8 cellular contexts compared by ENCODE assay signal in the genomic region with DNA sequence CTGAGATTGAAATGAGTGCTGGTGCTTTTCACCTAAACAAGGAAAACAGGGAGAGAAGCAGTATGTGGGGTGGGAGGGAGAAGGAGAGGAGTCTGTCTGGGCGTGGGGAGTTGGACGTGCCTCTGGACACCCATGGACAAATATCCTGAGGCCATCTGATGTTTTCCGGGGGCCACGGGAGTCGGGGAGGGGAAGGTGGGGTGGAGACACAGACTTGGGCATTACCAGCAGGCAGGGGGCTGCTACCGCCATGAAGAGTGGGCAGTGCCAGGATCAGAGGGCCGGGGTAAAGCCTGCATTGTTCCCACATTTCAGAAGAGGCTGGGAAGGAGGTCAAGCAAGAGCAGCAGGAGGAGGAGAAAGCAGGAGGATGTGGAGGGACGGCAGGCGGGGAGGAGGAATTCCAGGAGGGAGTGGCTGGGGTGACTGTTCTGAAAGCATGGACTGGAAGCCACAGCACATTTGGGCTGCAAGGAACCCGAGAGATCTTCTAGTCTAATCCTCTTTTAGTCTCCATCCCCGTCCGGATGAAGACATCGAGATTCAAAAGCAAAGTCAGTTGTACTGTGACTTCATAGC.
DNase-seq lines count a peak whose midpoint lies in the region; ATAC-seq, FAIRE-seq and TF ChIP-seq lines count a peak whose summit lies in the region.
"Not testable (repeated sequence)": the region's sequence is repeated elsewhere in the genome, so short reads cannot be mapped to it uniquely, and the experiment has no call there.

No MANE protein-coding gene starts in this region.

- peak overlapping the region; percentile 42; the same call in 1 of the 2 replicates for H3K4me3 Mint-ChIP-seq in HFFc6
- H3K4me3 Mint-ChIP-seq in nephron, result not testable (repeated sequence)

- WGBS in thyroid gland, 2 donors, result 80 to 83% methylated on average over 13 of the region's 13 CpGs

- not testable (repeated sequence) for H3K27ac ChIP-seq in RWPE2 (ENCODE audit: poor library complexity, severe bottlenecking)
- H3K27ac ChIP-seq in right atrium auricular region, result peak overlapping the region; percentile 64 to 67
- H3K27ac ChIP-seq in thyroid gland, result peak overlapping the region; percentile 17 to 58 (median 30)

- H3K27me3 Mint-ChIP-seq in HFFc6 (ENCODE audit: insufficient read depth); nephron (ENCODE audit: low read depth): not testable (repeated sequence)

- not testable (repeated sequence) for H3K36me3 Mint-ChIP-seq in HFFc6 (ENCODE audit: low read depth); nephron (ENCODE audit: low read depth)

- H3K4me1 ChIP-seq in RWPE2 (ENCODE audit: insufficient read depth, poor library complexity, severe bottlenecking), result not testable (repeated sequence)
- peaks cover 0 to 21% of the 10 kb centered on the region in 2 donors for H3K4me1 ChIP-seq in right atrium auricular region
- peaks cover 0 to 11% of the 10 kb centered on the region in 2 donors for H3K4me1 ChIP-seq in thyroid gland

- peak; percentile 64 for DNase-seq in AG10803 (ENCODE audit: low read depth)
- DNase-seq in HFFc6, result peak; percentile 17
- not testable (repeated sequence) for DNase-seq in RWPE2 (ENCODE audit: low spot score); bronchial epithelial cell (ENCODE audit: low read depth); thyroid gland
- DNase-seq in fibroblast of pulmonary artery (ENCODE audit: low read depth), result peak; percentile 46
- DNase-seq in right atrium auricular region (ENCODE audit: low spot score), result peak; percentile 66

- not testable (repeated sequence) for TF ChIP-seq POLR2A in thyroid gland (IDR thresholded peaks at IDR 0.05)

- not testable (repeated sequence) for H3K36me3 ChIP-seq in RWPE2 (ENCODE audit: low read depth); bronchial epithelial cell (ENCODE audit: control insufficient read depth, insufficient read depth, low read length); right atrium auricular region; thyroid gland

- H3K4me3 ChIP-seq in AG10803 (ENCODE audit: low read length); RWPE2 (ENCODE audit: severe bottlenecking); bronchial epithelial cell (ENCODE audit: low read depth, low read length); fibroblast of pulmonary artery (replicated peaks; ENCODE audit: low read depth, low read length); thyroid gland (replicated peaks in 1 of 3): not testable (repeated sequence)
- peak overlapping the region in 1 of 2 donors; percentile 22 for H3K4me3 ChIP-seq in right atrium auricular region

- not testable (repeated sequence) for TF ChIP-seq CTCF in AG10803 (conservative IDR thresholded peaks at IDR 0.05; ENCODE audit: low read length); HFFc6 (IDR thresholded peaks at IDR 0.05); RWPE2 (IDR thresholded peaks at IDR 0.05; ENCODE audit: poor library complexity, severe bottlenecking); bronchial epithelial cell (IDR thresholded peaks at IDR 0.05; ENCODE audit: insufficient read depth, low read length, severe bottlenecking); fibroblast of pulmonary artery (IDR thresholded peaks at IDR 0.05; ENCODE audit: low read length, missing control alignments); right atrium auricular region (IDR thresholded peaks at IDR 0.05); nephron (IDR thresholded peaks at IDR 0.05; ENCODE audit: unreplicated experiment in 3 of 3); thyroid gland (IDR thresholded peaks at IDR 0.05)

- not testable (repeated sequence) for H3K9me3 Mint-ChIP-seq in HFFc6, nephron

- peak; percentile 31; the same call in 1 of the 3 replicates for ATAC-seq in RWPE2 (ENCODE audit: low read depth)

- H3K27ac Mint-ChIP-seq in HFFc6 (peak overlapping the region; percentile 71; the same call in 1 of the 2 replicates), nephron (peak overlapping the region in 2 of 3 experiments; percentile 41 to 63)

- peak; percentile 60 for FAIRE-seq in bronchial epithelial cell (lab: Jason Lieb, UNC)

- intact Hi-C loops in thyroid gland (cut with DNase I), result not testable (repeated sequence)

- not testable (repeated sequence) for H3K9me3 ChIP-seq in RWPE2 (ENCODE audit: severe bottlenecking); right atrium auricular region; thyroid gland

- peaks cover 52% of the 10 kb centered on the region for H3K4me1 Mint-ChIP-seq in HFFc6 (ENCODE audit: low read depth)
- peaks cover 19% of the 10 kb centered on the region for H3K4me1 Mint-ChIP-seq in nephron

- H3K27me3 ChIP-seq in RWPE2 (ENCODE audit: insufficient read depth, poor library complexity, severe bottlenecking); bronchial epithelial cell (ENCODE audit: control insufficient read depth, insufficient read depth, low read length); right atrium auricular region; thyroid gland: not testable (repeated sequence)
